Comparison of ENCODE assay signal across 26 cellular contexts in genomic region chr11:118128821-118129474, GRCh38. TPM values are rescaled to one million over a fixed set of nuclear protein-coding genes. Genes with fewer than 3 reads are reported as not detected.
DNase-seq lines count a peak whose midpoint lies in the region; ATAC-seq and TF ChIP-seq lines count a peak whose summit lies in the region.
"Had no signal": no experiment of that assay in that cellular context is flagged by ENCODE, and none has a peak within 500 bp of the region (broad histone marks: within the 10 kb centered on the region; RNA-seq: fewer than 3 reads in every experiment).

No MANE protein-coding gene starts in this region.

- H3K36me3 ChIP-seq in GM23338 (ENCODE audit: insufficient read depth) (no peaks in the 10 kb centered on the region), left lung (no peaks in the 10 kb centered on the region)
- H3K36me3 ChIP-seq: adrenal gland had no signal

- H3K9me3 ChIP-seq in left lung: no peaks in the 10 kb centered on the region
- H3K9me3 ChIP-seq: adrenal gland had no signal

- H3K4me1 ChIP-seq in GM23338 (ENCODE audit: insufficient read depth) (no peaks in the 10 kb centered on the region), left lung (peaks cover 0 to 7% of the 10 kb centered on the region in 2 donors)

- no peak overlapping the region for H3K4me3 Mint-ChIP-seq in GM23338
- H3K4me3 Mint-ChIP-seq: CD4-positive, CD25-positive, alpha-beta regulatory T cell had no signal

- DNase-seq in GM23338 (ENCODE audit: low spot score) (no peak), SKM-1 (lab: John Stamatoyannopoulos, UW; ENCODE audit: unreplicated experiment) (peak; percentile 58), left lung (no peak), islet precursor cell (no peak), NCI-H2227 treated with DMSO at 0.1 percent for 48 hours (lab: John Stamatoyannopoulos, UW) (no peak)
- DNase-seq: activated CD4-positive, alpha-beta T cell treated with anti-CD3 and anti-CD28 coated beads, Interleukin-2, amount 50 U/mL, for 1 hour; activated CD8-positive, alpha-beta memory T cell treated with anti-CD3 and anti-CD28 coated beads, Interleukin-2, amount 50 U/mL, for 48 hours; activated effector memory CD4-positive, alpha-beta T cell treated with anti-CD3 and anti-CD28 coated beads, Interleukin-2, amount 50 U/mL, for 16 hours; adrenal gland; CD4-positive, CD25-positive, alpha-beta regulatory T cell; dermis blood vessel endothelial cell; foreskin fibroblast; hypothalamus; Kasumi-1; NCI-H2107; NCI-H510A treated with DMSO at 0.1 percent for 48 hours; stimulated activated CD4-positive, alpha-beta T cell treated with anti-CD3 and anti-CD28 coated beads, Interleukin-12 subunit alpha, Interleukin-12 subunit beta, amount 100 ng/mL, for 4 hours had no signal

- ATAC-seq in GM23338: no peak
- peak; percentile 60 for ATAC-seq in left lung
- ATAC-seq in GM21526 (IDR thresholded peaks at IDR 0.05; ENCODE audit: low FRiP score, unreplicated experiment): no peak

- peak overlapping the region; percentile 23; the same call in 1 of the 2 replicates for H2AFZ ChIP-seq in GM23338

- H4K20me1 ChIP-seq in GM23338 (replicated peaks; ENCODE audit: insufficient read depth): no peaks in the 10 kb centered on the region

- no peaks in the 10 kb centered on the region for H3K79me2 ChIP-seq in GM23338 (replicated peaks; ENCODE audit: insufficient read depth)

- no peaks in the 10 kb centered on the region for H3K9me2 ChIP-seq in GM23338 (ENCODE audit: insufficient read depth)

- H3K4me2 ChIP-seq in GM23338: no peak overlapping the region

- H3K27me3 Mint-ChIP-seq in GM23338 (ENCODE audit: insufficient read depth, low read depth, poor library complexity): peaks cover 7% of the 10 kb centered on the region

- H3K27me3 ChIP-seq in GM23338 (ENCODE audit: insufficient read depth): no peaks in the 10 kb centered on the region
- H3K27me3 ChIP-seq in left lung: peaks cover 0 to 8% of the 10 kb centered on the region in 2 donors
- H3K27me3 ChIP-seq: adrenal gland had no signal

- H3K36me3 Mint-ChIP-seq in GM23338 (ENCODE audit: low read depth): no peaks in the 10 kb centered on the region
- H3K36me3 Mint-ChIP-seq: CD4-positive, CD25-positive, alpha-beta regulatory T cell had no signal

- H3K9me3 Mint-ChIP-seq in GM23338: no peaks in the 10 kb centered on the region

- intact Hi-C loops in left lung (cut with DNase I): no loop called here

- H3K4me3 ChIP-seq in GM23338 (no peak overlapping the region), left lung (no peak overlapping the region)
- H3K4me3 ChIP-seq: adrenal gland had no signal

- H3K4me1 Mint-ChIP-seq in GM23338: peaks cover 4% of the 10 kb centered on the region; the same call in 2 of the 3 replicates
- H3K4me1 Mint-ChIP-seq: CD4-positive, CD25-positive, alpha-beta regulatory T cell had no signal

- H3K27ac Mint-ChIP-seq in GM23338: no peak overlapping the region
- H3K27ac Mint-ChIP-seq: CD4-positive, CD25-positive, alpha-beta regulatory T cell had no signal

- TF ChIP-seq CTCF in GM23338 (conservative IDR thresholded peaks at IDR 0.05; ENCODE audit: low read depth in 2 of 2): no peak
- no peak for TF ChIP-seq CTCF in left lung (IDR thresholded peaks at IDR 0.05)

- H3K27ac ChIP-seq in GM23338 (ENCODE audit: low read depth) (no peak overlapping the region), left lung (no peak overlapping the region)
- H3K27ac ChIP-seq: adrenal gland had no signal

- no peaks in the 10 kb centered on the region for H3F3A ChIP-seq in GM23338 (replicated peaks; ENCODE audit: low read depth)

TF ChIP-seq in GM23338, 12 proteins besides CTCF, POLR2A, EP300 and RAD21 (continues in another document):
- TF ChIP-seq, protein P1, sequence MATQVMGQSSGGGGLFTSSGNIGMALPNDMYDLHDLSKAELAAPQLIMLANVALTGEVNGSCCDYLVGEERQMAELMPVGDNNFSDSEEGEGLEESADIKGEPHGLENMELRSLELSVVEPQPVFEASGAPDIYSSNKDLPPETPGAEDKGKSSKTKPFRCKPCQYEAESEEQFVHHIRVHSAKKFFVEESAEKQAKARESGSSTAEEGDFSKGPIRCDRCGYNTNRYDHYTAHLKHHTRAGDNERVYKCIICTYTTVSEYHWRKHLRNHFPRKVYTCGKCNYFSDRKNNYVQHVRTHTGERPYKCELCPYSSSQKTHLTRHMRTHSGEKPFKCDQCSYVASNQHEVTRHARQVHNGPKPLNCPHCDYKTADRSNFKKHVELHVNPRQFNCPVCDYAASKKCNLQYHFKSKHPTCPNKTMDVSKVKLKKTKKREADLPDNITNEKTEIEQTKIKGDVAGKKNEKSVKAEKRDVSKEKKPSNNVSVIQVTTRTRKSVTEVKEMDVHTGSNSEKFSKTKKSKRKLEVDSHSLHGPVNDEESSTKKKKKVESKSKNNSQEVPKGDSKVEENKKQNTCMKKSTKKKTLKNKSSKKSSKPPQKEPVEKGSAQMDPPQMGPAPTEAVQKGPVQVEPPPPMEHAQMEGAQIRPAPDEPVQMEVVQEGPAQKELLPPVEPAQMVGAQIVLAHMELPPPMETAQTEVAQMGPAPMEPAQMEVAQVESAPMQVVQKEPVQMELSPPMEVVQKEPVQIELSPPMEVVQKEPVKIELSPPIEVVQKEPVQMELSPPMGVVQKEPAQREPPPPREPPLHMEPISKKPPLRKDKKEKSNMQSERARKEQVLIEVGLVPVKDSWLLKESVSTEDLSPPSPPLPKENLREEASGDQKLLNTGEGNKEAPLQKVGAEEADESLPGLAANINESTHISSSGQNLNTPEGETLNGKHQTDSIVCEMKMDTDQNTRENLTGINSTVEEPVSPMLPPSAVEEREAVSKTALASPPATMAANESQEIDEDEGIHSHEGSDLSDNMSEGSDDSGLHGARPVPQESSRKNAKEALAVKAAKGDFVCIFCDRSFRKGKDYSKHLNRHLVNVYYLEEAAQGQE (IDR thresholded peaks at IDR 0.05; ENCODE audit: unreplicated experiment): no peak
- TF ChIP-seq ETS1 (IDR thresholded peaks at IDR 0.05): no peak
- TF ChIP-seq EZH2phosphoT487 (IDR thresholded peaks at IDR 0.05; ENCODE audit: unreplicated experiment): no peak
- TF ChIP-seq NANOG (IDR thresholded peaks at IDR 0.05; ENCODE audit: borderline replicate concordance): no peak
- no peak for TF ChIP-seq EZH2 (IDR thresholded peaks at IDR 0.05; ENCODE audit: low read depth, unreplicated experiment)

RNA-seq across cellular contexts. Expression of gene SCN4B, which starts 23.7 kb away (rescaled TPM):
- 1.7 and 3.0 TPM in 2 replicates for total RNA-seq in GM23338 (2014; rRNA removed; shearing (Covaris generic))
- polyA plus RNA-seq in GM23338 (2016; fragmentation: Nextera tagmentation; extraction: Ambion mirVana): 0.16 and 0.45 TPM in 2 replicates
- 1 to 10 TPM; 2.2 to 4.7 TPM for total RNA-seq in left lung
- total RNA-seq: CD4-positive, CD25-positive, alpha-beta regulatory T cell; dermis blood vessel endothelial cell; HT-29 had no signal
- polyA plus RNA-seq: CD4-positive, CD25-positive, alpha-beta regulatory T cell had no signal

RNA-seq across cellular contexts. Expression of gene SMIM35, which starts 42.2 kb away (rescaled TPM):
- total RNA-seq in GM23338 (2014; rRNA removed; shearing (Covaris generic)): not detected in 2 replicates
- polyA plus RNA-seq in GM23338 (2016; fragmentation: Nextera tagmentation; extraction: Ambion mirVana): not detected in 2 replicates
- total RNA-seq in left lung: not detected
- total RNA-seq: bronchial epithelial cell, dermis blood vessel endothelial cell, endothelial cell of umbilical vein, H1, HT-29, kidney, temporal lobe had no signal
- polyA plus RNA-seq: AG04450, endothelial cell of umbilical vein, H1 had no signal

RNA-seq across cellular contexts. Expression of gene SCN2B, which starts 47.5 kb away (rescaled TPM):
- total RNA-seq in GM23338 (2014; rRNA removed; shearing (Covaris generic)): 0.03 and 0.04 TPM in 2 replicates
- polyA plus RNA-seq in GM23338 (2016; fragmentation: Nextera tagmentation; extraction: Ambion mirVana): 0.09 TPM in 1 of 2 replicates, not detected in the other
- 1 to 10 TPM; 1.0 to 4.1 TPM for total RNA-seq in left lung
- total RNA-seq: CD4-positive, CD25-positive, alpha-beta regulatory T cell; endothelial cell of umbilical vein; HT-29; T-helper 1 cell treated with Interleukin-12 subunit alpha and Interleukin-12 subunit beta and Interleukin-4 antibody, amounts not matched to agents 30 ng/mL and 1 ng/mL, for 36 hours had no signal
- polyA plus RNA-seq: CD4-positive, CD25-positive, alpha-beta regulatory T cell; endothelial cell of umbilical vein had no signal

RNA-seq across cellular contexts. Expression of gene TMPRSS4, which starts 52.1 kb away (rescaled TPM):
- total RNA-seq in GM23338 (2014; rRNA removed; shearing (Covaris generic)): 0.04 and 0.10 TPM in 2 replicates
- polyA plus RNA-seq in GM23338 (2016; fragmentation: Nextera tagmentation; extraction: Ambion mirVana): 0.35 and 0.58 TPM in 2 replicates
- total RNA-seq in left lung: 1 to 10 TPM; 2.9 to 3.5 TPM
- total RNA-seq: CD4-positive, CD25-positive, alpha-beta regulatory T cell; dermis blood vessel endothelial cell; endothelial cell of umbilical vein; T-helper 1 cell treated with Interleukin-12 subunit alpha and Interleukin-12 subunit beta and Interleukin-4 antibody, amounts not matched to agents 30 ng/mL and 1 ng/mL, for 36 hours had no signal
- polyA plus RNA-seq: AG04450; CD4-positive, CD25-positive, alpha-beta regulatory T cell; endothelial cell of umbilical vein had no signal
